6 cellular contexts compared by ENCODE assay signal in genomic region chr16:30533748-30534367, GRCh38. TPM values are rescaled to one million over a fixed set of nuclear protein-coding genes. Genes with fewer than 3 reads are reported as not detected.
DNase-seq lines count a peak whose midpoint lies in the region; ATAC-seq and TF ChIP-seq lines count a peak whose summit lies in the region.

No MANE protein-coding gene starts in this region.

- H3K36me3 Mint-ChIP-seq in neural crest cell (ENCODE audit: low read depth), result peaks cover 2% of the 10 kb centered on the region

- peak overlapping the region; percentile 72 for H3K4me3 ChIP-seq in brain microvascular endothelial cell (ENCODE audit: low read depth, low read length)

- H3K27ac Mint-ChIP-seq in neural crest cell (ENCODE audit: unreplicated experiment), result peak overlapping the region; percentile 62

- H3K27ac ChIP-seq in brain microvascular endothelial cell, result peak overlapping the region; percentile 80

- ATAC-seq in HG03108 (IDR thresholded peaks at IDR 0.05; ENCODE audit: unreplicated experiment), result peak; percentile 8

- TF ChIP-seq CTCF in brain microvascular endothelial cell (IDR thresholded peaks at IDR 0.05; ENCODE audit: low read depth, low read length, missing control alignments) (no peak), neural crest cell (conservative IDR thresholded peaks at IDR 0.05) (no peak)

- no peaks in the 10 kb centered on the region for H3K27me3 Mint-ChIP-seq in neural crest cell (ENCODE audit: low read depth)

- no peaks in the 10 kb centered on the region for H3K36me3 ChIP-seq in brain microvascular endothelial cell (replicated peaks)

- H3K4me1 Mint-ChIP-seq in neural crest cell, result peaks cover 24% of the 10 kb centered on the region

- DNase-seq in ELF-1 (ENCODE audit: low read depth, low spot score), result peak; percentile 20
- DNase-seq in brain microvascular endothelial cell, result no peak
- DNase-seq in neural crest cell (ENCODE audit: low read depth, low spot score), result no peak
- no peak for DNase-seq in ecto neural progenitor cell (ENCODE audit: low spot score)
- no peak for DNase-seq in germinal center (ENCODE audit: low spot score)

- peak overlapping the region; percentile 84 for H3K4me3 Mint-ChIP-seq in neural crest cell

- no peaks in the 10 kb centered on the region for H3K27me3 ChIP-seq in brain microvascular endothelial cell (replicated peaks)

- no peaks in the 10 kb centered on the region for H3K9me3 Mint-ChIP-seq in neural crest cell

- in situ Hi-C loops in brain microvascular endothelial cell (cut with HindIII; ENCODE audit: low pct_ligation_motif_present, low sequenced_read_pairs), result no loop called here

RNA-seq across cellular contexts. Expression of gene ZNF747, which starts 0.8 kb away (rescaled TPM):
- total RNA-seq in neural crest cell, result 10.5 and 11.3 TPM in 2 replicates

RNA-seq across cellular contexts. Expression of gene ZNF768, which starts 7.5 kb away (rescaled TPM):
- 64.0 and 68.5 TPM in 2 replicates for total RNA-seq in neural crest cell

RNA-seq across cellular contexts. Expression of gene ZNF764, which starts 24.3 kb away (rescaled TPM):
- total RNA-seq in neural crest cell, result 20.7 and 22.3 TPM in 2 replicates

RNA-seq across cellular contexts. Expression of gene ZNF688, which starts 37.7 kb away (rescaled TPM):
- 13.4 and 14.3 TPM in 2 replicates for total RNA-seq in neural crest cell

RNA-seq across cellular contexts. Expression of gene ZNF785, which starts 51.6 kb away (rescaled TPM):
- total RNA-seq in neural crest cell, result 37.6 and 38.3 TPM in 2 replicates
